Comparison of ENCODE assay signal across 8 cellular contexts in the genomic region with DNA sequence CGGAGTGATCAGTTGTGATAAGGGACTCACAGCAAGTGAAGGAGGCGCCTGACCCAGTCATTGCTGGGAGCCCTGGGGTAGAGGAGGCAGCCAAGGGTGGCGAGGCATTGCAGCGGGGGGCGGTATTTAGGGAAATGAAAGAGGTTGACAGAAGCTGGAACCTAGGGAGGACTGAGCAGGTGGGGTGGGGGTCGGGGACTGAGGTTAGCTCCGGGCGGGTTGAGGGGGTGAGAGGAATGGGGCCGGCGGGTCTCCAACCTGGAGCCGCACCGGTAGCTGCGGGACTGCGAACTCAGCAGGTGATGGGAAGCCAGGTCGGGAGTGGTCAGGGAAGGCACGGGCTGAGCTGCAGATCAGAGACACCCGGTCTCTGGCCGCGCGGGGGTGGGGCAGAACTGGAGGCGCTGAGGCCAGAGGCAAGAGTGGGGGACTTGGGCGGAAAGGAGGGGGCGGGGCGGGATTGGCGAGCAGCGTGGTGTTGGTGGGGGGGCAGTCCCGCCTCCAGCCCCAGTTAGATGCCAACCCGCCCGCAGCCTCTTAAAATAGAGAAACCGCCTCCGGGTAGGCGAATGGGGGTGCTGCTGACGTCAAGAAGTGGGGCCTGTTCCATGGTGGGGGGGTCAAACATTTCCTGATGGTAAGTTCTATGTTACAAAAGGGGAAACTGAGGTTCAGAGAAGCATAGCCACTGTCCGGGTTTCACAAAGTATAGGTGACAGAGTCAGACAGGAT. TPM values are rescaled to one million over a fixed set of nuclear protein-coding genes. Genes with fewer than 3 reads are reported as not detected.
A peak's percentile ranks its signal among the peaks of the same experiment; 100 is the strongest.
DNase-seq lines count a peak whose midpoint lies in the region; ATAC-seq and TF ChIP-seq lines count a peak whose summit lies in the region.

No MANE protein-coding gene starts in this region.

- TF ChIP-seq CTCF in GM10248 (IDR thresholded peaks at IDR 0.05; ENCODE audit: control extremely low read depth, extremely low read depth, low read depth, missing control alignments), result no peak

- H3K36me3 Mint-ChIP-seq in activated naive CD4-positive, alpha-beta T cell treated with anti-CD3 and anti-CD28 coated beads, Interleukin-2, amount 50 U/mL, for 24 hours, result no peaks in the 10 kb centered on the region
- H3K36me3 Mint-ChIP-seq in naive B cell, result no peaks in the 10 kb centered on the region

- DNase-seq in GM10248 (ENCODE audit: extremely low spot score), result peak; percentile 84
- DNase-seq in naive B cell, result peak; percentile 87
- DNase-seq in HCEC 1CT, result no peak
- DNase-seq in amniotic stem cell (lab: John Stamatoyannopoulos, UW), result no peak
- DNase-seq in NCI-H2196 (lab: John Stamatoyannopoulos, UW; ENCODE audit: unreplicated experiment), result no peak

- H3K4me1 Mint-ChIP-seq in activated naive CD4-positive, alpha-beta T cell treated with anti-CD3 and anti-CD28 coated beads, Interleukin-2, amount 50 U/mL, for 24 hours, result peaks cover 25% of the 10 kb centered on the region
- H3K4me1 Mint-ChIP-seq in naive B cell, result peaks cover 30 to 63% (median 46%) of the 10 kb centered on the region in 3 donors

- H3K9me3 Mint-ChIP-seq in activated naive CD4-positive, alpha-beta T cell treated with anti-CD3 and anti-CD28 coated beads, Interleukin-2, amount 50 U/mL, for 24 hours, result no peaks in the 10 kb centered on the region
- no peaks in the 10 kb centered on the region for H3K9me3 Mint-ChIP-seq in naive B cell

- TF ChIP-seq EP300 in Ishikawa (IDR thresholded peaks at IDR 0.05; ENCODE audit: borderline replicate concordance), result no peak

- peak overlapping the region; percentile 62 for H3K27ac Mint-ChIP-seq in activated naive CD4-positive, alpha-beta T cell treated with anti-CD3 and anti-CD28 coated beads, Interleukin-2, amount 50 U/mL, for 24 hours
- peak overlapping the region; percentile 93 to 99 (median 98) for H3K27ac Mint-ChIP-seq in naive B cell

- H3K4me3 Mint-ChIP-seq in activated naive CD4-positive, alpha-beta T cell treated with anti-CD3 and anti-CD28 coated beads, Interleukin-2, amount 50 U/mL, for 24 hours, result peak overlapping the region; percentile 86
- peak overlapping the region; percentile 86 to 98 (median 96) for H3K4me3 Mint-ChIP-seq in naive B cell

- H3K27me3 Mint-ChIP-seq in activated naive CD4-positive, alpha-beta T cell treated with anti-CD3 and anti-CD28 coated beads, Interleukin-2, amount 50 U/mL, for 24 hours, result no peaks in the 10 kb centered on the region
- no peaks in the 10 kb centered on the region for H3K27me3 Mint-ChIP-seq in naive B cell

- peak; percentile 55 for ATAC-seq in GM21423 (IDR thresholded peaks at IDR 0.05; ENCODE audit: unreplicated experiment)
- ATAC-seq in naive B cell (ENCODE audit: low read depth in 2 of 2), result peak; percentile 79 to 82

- POLR2A ChIA-PET in GM10248 (lab: Yijun Ruan, JAX), result interaction anchor here (0.6 to 1.0 kb wide), 4 partner anchors 10 to 182 kb away, joined by 4 to 7 read pairs (median 5); a partner anchor contains a TSS

- CTCF ChIA-PET in GM10248 (lab: Yijun Ruan, JAX), result interaction anchor here (1.0 to 3.4 kb wide), 3 partner anchors 8 to 69 kb away, joined by 3 to 28 read pairs (median 7); no protein-coding TSS in a partner anchor

- TF ChIP-seq RAD21 in Ishikawa (IDR thresholded peaks at IDR 0.05; ENCODE audit: low read depth), result no peak

TF ChIP-seq in Ishikawa, 13 proteins besides CTCF, POLR2A, EP300 and RAD21:
- TF ChIP-seq TEAD4 (IDR thresholded peaks at IDR 0.05), result peak; percentile 7; the same call in 1 of the 2 replicates
- no peak for TF ChIP-seq CREB1 (IDR thresholded peaks at IDR 0.05; ENCODE audit: low read depth)
- TF ChIP-seq, protein P1, sequence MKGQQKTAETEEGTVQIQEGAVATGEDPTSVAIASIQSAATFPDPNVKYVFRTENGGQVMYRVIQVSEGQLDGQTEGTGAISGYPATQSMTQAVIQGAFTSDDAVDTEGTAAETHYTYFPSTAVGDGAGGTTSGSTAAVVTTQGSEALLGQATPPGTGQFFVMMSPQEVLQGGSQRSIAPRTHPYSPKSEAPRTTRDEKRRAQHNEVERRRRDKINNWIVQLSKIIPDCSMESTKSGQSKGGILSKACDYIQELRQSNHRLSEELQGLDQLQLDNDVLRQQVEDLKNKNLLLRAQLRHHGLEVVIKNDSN (IDR thresholded peaks at IDR 0.05), result no peak
- no peak for TF ChIP-seq FOXM1 (IDR thresholded peaks at IDR 0.05; ENCODE audit: borderline replicate concordance, low read depth)
- TF ChIP-seq YY1 (IDR thresholded peaks at IDR 0.05; ENCODE audit: low read depth), result no peak
- no peak for TF ChIP-seq CEBPB (IDR thresholded peaks at IDR 0.05)
- 0 out of 2 replicates have a peak, but pooled peaks have one; percentile 30 for TF ChIP-seq ZBTB7A (IDR thresholded peaks at IDR 0.05; ENCODE audit: low read depth)

RNA-seq across cellular contexts. Expression of a gene that starts 1.5 kb away (rescaled TPM):
- polyA plus RNA-seq in naive B cell (ENCODE audit: low read depth in 6 of 6), result 10 to 100 TPM in 5 of 6 donors, 1 to 10 TPM in 1; 9.3 to 20.6 (median 13.3) TPM

RNA-seq across cellular contexts. Expression of a gene that starts 12.3 kb away (rescaled TPM):
- 10 to 100 TPM in 1 of 6 donors, 1 to 10 TPM in 5; 5.8 to 15.8 (median 8.1) TPM for polyA plus RNA-seq in naive B cell (ENCODE audit: low read depth in 6 of 6)

RNA-seq across cellular contexts. Expression of a gene that starts 53.9 kb away (rescaled TPM):
- 1 to 10 TPM; 1.2 to 5.7 (median 2.3) TPM for polyA plus RNA-seq in naive B cell (ENCODE audit: low read depth in 6 of 6)

Comparison
In these comparisons a context has a peak if more than half of its experiments do, and no peak if none do; other contexts are left out.
1. DNase-seq: peak in GM10248 (single experiment) and naive B cell (single experiment); none in HCEC 1CT (single experiment), amniotic stem cell (single experiment) and NCI-H2196 (single experiment).